Comparison of ENCODE assay signal across 21 cellular contexts in the genomic region with DNA sequence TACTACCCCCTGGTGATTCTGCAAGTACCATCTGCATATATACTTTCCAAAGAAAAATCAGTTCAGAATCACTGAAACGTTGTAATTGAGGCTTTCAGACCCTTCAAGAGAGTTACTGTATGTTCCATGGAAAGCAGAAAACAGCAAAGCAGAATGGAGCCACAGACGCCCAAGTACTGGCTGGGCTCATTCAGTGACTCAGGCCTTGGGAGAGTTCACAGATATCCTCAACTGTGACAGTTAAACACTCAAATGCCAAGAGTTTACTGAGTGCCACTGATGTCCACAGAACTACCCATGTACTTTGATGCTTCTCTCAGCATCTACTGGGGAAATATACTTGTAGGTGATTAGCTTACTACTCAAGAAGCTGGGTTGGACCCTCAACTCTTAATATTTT.
"Had no signal": no experiment of that assay in that cellular context is flagged by ENCODE, and none has a peak within 500 bp of the region (broad histone marks: within the 10 kb centered on the region; RNA-seq: fewer than 3 reads in every experiment).

No MANE protein-coding gene starts in this region.

- H3K4me3 ChIP-seq: esophagus muscularis mucosa, lower lobe of right lung, skin epidermis, thoracic aorta, upper lobe of right lung had no signal

- H3K27ac Mint-ChIP-seq: activated CD4-positive, alpha-beta T cell treated with anti-CD3 and anti-CD28 coated beads, Interleukin-2, amount 10 ng/mL, durations not matched to agents 7 days and 5 days; activated naive CD4-positive, alpha-beta T cell treated with anti-CD3 and anti-CD28 coated beads for 36 hours; dendritic cell treated with granulocyte-macrophage colony-stimulating factor and Interleukin-4, amounts not matched to agents 40 ng/mL and 50 ng/mL, for 4 days; nephron progenitor cell had no signal

- FAIRE-seq: endothelial cell of umbilical vein, islet of Langerhans had no signal

- H3K27ac ChIP-seq: brain microvascular endothelial cell, esophagus muscularis mucosa, lower lobe of right lung, skin epidermis, upper lobe of right lung had no signal

- H3K27me3 ChIP-seq: brain microvascular endothelial cell, esophagus muscularis mucosa, upper lobe of right lung had no signal

- ATAC-seq: activated T-cell treated with anti-CD3 and anti-CD28 coated beads, Interleukin-2, amount 50 U/mL, for 4 hours; lower lobe of right lung; upper lobe of right lung had no signal

- H3K4me3 Mint-ChIP-seq: activated CD4-positive, alpha-beta T cell treated with anti-CD3 and anti-CD28 coated beads, Interleukin-2, amount 10 ng/mL, durations not matched to agents 7 days and 5 days; activated naive CD4-positive, alpha-beta T cell treated with anti-CD3 and anti-CD28 coated beads for 36 hours; activated T-cell treated with anti-CD3 and anti-CD28 coated beads, Interleukin-2, amount 50 U/mL, for 4 hours; dendritic cell treated with granulocyte-macrophage colony-stimulating factor and Interleukin-4, amounts not matched to agents 40 ng/mL and 50 ng/mL, for 4 days; nephron progenitor cell had no signal

- H3K36me3 ChIP-seq: brain microvascular endothelial cell, esophagus muscularis mucosa, lower lobe of right lung, thoracic aorta, upper lobe of right lung had no signal

- H3K4me1 Mint-ChIP-seq: activated CD4-positive, alpha-beta T cell treated with anti-CD3 and anti-CD28 coated beads, Interleukin-2, amount 10 ng/mL, durations not matched to agents 7 days and 5 days had no signal

- H3K27me3 Mint-ChIP-seq: activated CD4-positive, alpha-beta T cell treated with anti-CD3 and anti-CD28 coated beads, Interleukin-2, amount 10 ng/mL, durations not matched to agents 7 days and 5 days; dendritic cell treated with granulocyte-macrophage colony-stimulating factor and Interleukin-4, amounts not matched to agents 40 ng/mL and 50 ng/mL, for 4 days had no signal

- DNase-seq: activated CD4-positive, alpha-beta T cell treated with anti-CD3 and anti-CD28 coated beads, Interleukin-2, amount 10 ng/mL, durations not matched to agents 7 days and 5 days; activated CD4-positive, CD25-positive, alpha-beta regulatory T cell; activated CD8-positive, alpha-beta memory T cell treated with anti-CD3 and anti-CD28 coated beads, Interleukin-2, amount 50 U/mL, for 4 hours; activated naive CD4-positive, alpha-beta T cell treated with anti-CD3 and anti-CD28 coated beads for 36 hours; activated T-cell treated with anti-CD3 and anti-CD28 coated beads, Interleukin-2, amount 50 U/mL, for 4 hours; brain microvascular endothelial cell; effector memory CD4-positive, alpha-beta T cell; hippocampal formation; left cardiac atrium; lower lobe of right lung; nephron progenitor cell; nucleus accumbens; T-helper 1 cell; T-helper 9 cell; upper lobe of right lung had no signal

- H3K9me3 Mint-ChIP-seq: activated CD4-positive, alpha-beta T cell treated with anti-CD3 and anti-CD28 coated beads, Interleukin-2, amount 10 ng/mL, durations not matched to agents 7 days and 5 days; activated naive CD4-positive, alpha-beta T cell treated with anti-CD3 and anti-CD28 coated beads for 36 hours; activated T-cell treated with anti-CD3 and anti-CD28 coated beads, Interleukin-2, amount 50 U/mL, for 4 hours; dendritic cell treated with granulocyte-macrophage colony-stimulating factor and Interleukin-4, amounts not matched to agents 40 ng/mL and 50 ng/mL, for 4 days; nephron progenitor cell had no signal

- H3K9me3 ChIP-seq: esophagus muscularis mucosa, lower lobe of right lung, thoracic aorta, upper lobe of right lung had no signal
